ENCODE assay signal across 8 cellular contexts in genomic region chr14:63438065-63438757, GRCh38.
DNase-seq lines count a peak whose midpoint lies in the region; ATAC-seq and TF ChIP-seq lines count a peak whose summit lies in the region.

No MANE protein-coding gene starts in this region.

- H3K27me3 ChIP-seq in SK-N-SH (ENCODE audit: insufficient read depth) (no peaks in the 10 kb centered on the region), mesenchymal stem cell (ENCODE audit: control insufficient read depth in 1 of 2, insufficient read depth in 1 of 2, low read length in 2 of 2) (no peaks in the 10 kb centered on the region), thoracic aorta (replicated peaks; ENCODE audit: insufficient read depth) (no peaks in the 10 kb centered on the region)

- H2AFZ ChIP-seq in SK-N-SH (ENCODE audit: low read depth) = no peak overlapping the region
- H2AFZ ChIP-seq in mesenchymal stem cell (ENCODE audit: low read depth, low read length) = no peak overlapping the region

- H3K14ac ChIP-seq in mesenchymal stem cell (ENCODE audit: low read length in 2 of 2) = no peak overlapping the region

- peak; percentile 2; the same call in 1 of the 2 replicates for TF ChIP-seq RAD21 in SK-N-SH (IDR thresholded peaks at IDR 0.05; ENCODE audit: low read length)

- no peak overlapping the region for H4K91ac ChIP-seq in mesenchymal stem cell (ENCODE audit: low read length)

- peak overlapping the region; percentile 40 to 49 for H3K4me3 ChIP-seq in SK-N-SH (ENCODE audit: low read depth in 2 of 2, low read length in 1 of 2)
- H3K4me3 ChIP-seq in mesenchymal stem cell (ENCODE audit: insufficient read depth in 1 of 2, low read depth in 1 of 2, low read length in 2 of 2) = peak overlapping the region in 1 of 2 experiments; percentile 70
- H3K4me3 ChIP-seq in thoracic aorta = peak overlapping the region; percentile 46

- H3K9me3 ChIP-seq in SK-N-SH = no peaks in the 10 kb centered on the region
- H3K9me3 ChIP-seq in mesenchymal stem cell (ENCODE audit: control insufficient read depth, low read length) = no peaks in the 10 kb centered on the region
- H3K9me3 ChIP-seq in thoracic aorta = no peaks in the 10 kb centered on the region

- POLR2A ChIA-PET in SK-N-SH (lab: Yijun Ruan, JAX) = interaction anchor here (0.5 kb wide), 1 partner anchor 8 kb away, joined by 3 read pairs; no protein-coding TSS in a partner anchor

- H4K8ac ChIP-seq in mesenchymal stem cell (ENCODE audit: low read length) = no peak overlapping the region

- no peak overlapping the region for H2BK120ac ChIP-seq in mesenchymal stem cell (ENCODE audit: low read depth, low read length)

- TF ChIP-seq CTCF in SK-N-SH (IDR thresholded peaks at IDR 0.05) (peak; percentile 45; the same call in 1 of the 2 replicates), thoracic aorta (IDR thresholded peaks at IDR 0.05) (no peak)

- H3K9me2 ChIP-seq in SK-N-SH = no peaks in the 10 kb centered on the region

- peaks cover 46% of the 10 kb centered on the region for H4K20me1 ChIP-seq in SK-N-SH (ENCODE audit: insufficient read depth)

- in situ Hi-C loops in G401 (cut with HindIII; ENCODE audit: low sequenced_read_pairs) = no loop called here

- H3K4me1 ChIP-seq in SK-N-SH (ENCODE audit: control insufficient read depth in 1 of 2, insufficient read depth in 2 of 2, low read depth in 1 of 2, low read length in 1 of 2) (peaks cover 15 to 45% of the 10 kb centered on the region in 2 experiments; a peak in 3 of 4 replicates), mesenchymal stem cell (ENCODE audit: control insufficient read depth, insufficient read depth, low read depth, low read length) (peaks cover 6% of the 10 kb centered on the region), thoracic aorta (ENCODE audit: control insufficient read depth in 1 of 2, low read depth in 2 of 2) (peaks cover 29 to 54% of the 10 kb centered on the region in 2 donors)

- TF ChIP-seq EP300 in SK-N-SH (IDR thresholded peaks at IDR 0.05; ENCODE audit: borderline replicate concordance in 1 of 2, low read depth in 1 of 2, low read length in 1 of 2) = peak; percentile 10 to 83; a peak in 3 of 4 replicates

- ATAC-seq in HG03064 (IDR thresholded peaks at IDR 0.05; ENCODE audit: low read depth, unreplicated experiment) (peak; percentile 58), thoracic aorta (ENCODE audit: insufficient number of reproducible peaks, low FRiP score, low read depth) (no peak)

- H3K18ac ChIP-seq in mesenchymal stem cell (ENCODE audit: low read depth in 1 of 2, low read length in 2 of 2) = no peak overlapping the region

- H2AK5ac ChIP-seq in mesenchymal stem cell (ENCODE audit: low read length, severe bottlenecking) = no peak overlapping the region

- H3K23ac ChIP-seq in mesenchymal stem cell (ENCODE audit: low read length in 2 of 2) = no peak overlapping the region

- no peak overlapping the region for H2BK15ac ChIP-seq in mesenchymal stem cell (ENCODE audit: low read depth, poor library complexity, severe bottlenecking)

- H3F3A ChIP-seq in SK-N-SH (replicated peaks; ENCODE audit: insufficient read depth) = peaks cover 11% of the 10 kb centered on the region

- H3K36me3 ChIP-seq in SK-N-SH (replicated peaks in 1 of 2; ENCODE audit: control insufficient read depth in 1 of 2, insufficient read depth in 2 of 2, low read length in 1 of 2) = no peaks in the 10 kb centered on the region
- H3K36me3 ChIP-seq in mesenchymal stem cell (ENCODE audit: control insufficient read depth in 1 of 2, insufficient read depth in 2 of 2, low read depth in 1 of 2, low read length in 2 of 2) = peaks cover 4% of the 10 kb centered on the region in 2 experiments
- H3K36me3 ChIP-seq in thoracic aorta = no peaks in the 10 kb centered on the region

- H2BK5ac ChIP-seq in mesenchymal stem cell (ENCODE audit: low read depth, low read length, poor library complexity, severe bottlenecking) = no peak overlapping the region

- peaks cover 26% of the 10 kb centered on the region for H3K79me1 ChIP-seq in mesenchymal stem cell (replicated peaks; ENCODE audit: low read length, poor library complexity, severe bottlenecking)

- DNase-seq in G401 (ENCODE audit: low spot score) = peak; percentile 94
- peak; percentile 71 for DNase-seq in SK-N-SH
- DNase-seq in dedifferentiated amniotic fluid mesenchymal stem cell (ENCODE audit: extremely low spot score) = peak; percentile 80
- DNase-seq in mesenchymal stem cell = peak; percentile 81
- peak; percentile 9 for DNase-seq in thoracic aorta (ENCODE audit: low spot score)
- no peak for DNase-seq in DMS153 (lab: John Stamatoyannopoulos, UW)
- DNase-seq in NCI-H2171 (lab: John Stamatoyannopoulos, UW) = no peak

- H3K4ac ChIP-seq in mesenchymal stem cell (ENCODE audit: low read depth in 1 of 2, low read length in 2 of 2) = no peak overlapping the region

- peaks cover 95% of the 10 kb centered on the region for H3K79me2 ChIP-seq in SK-N-SH (ENCODE audit: insufficient read depth)

- H3K27ac ChIP-seq in SK-N-SH (ENCODE audit: low read depth in 2 of 2, low read length in 1 of 2) (peak overlapping the region; percentile 76 to 88), mesenchymal stem cell (ENCODE audit: low read length, poor library complexity, severe bottlenecking) (peak overlapping the region; percentile 17), thoracic aorta (peak overlapping the region; percentile 62 to 63)

- CTCF ChIA-PET in SK-N-SH (lab: Yijun Ruan, JAX) = interaction anchor here (0.8 to 1.4 kb wide), 4 partner anchors 15 to 110 kb away, joined by 3 to 4 read pairs (median 3); no protein-coding TSS in a partner anchor

- WGBS in SK-N-SH (ENCODE audit: low lambda C conversion rate) = 48% methylated on average over 1 of the region's 1 CpG
- WGBS in mesenchymal stem cell = 86% methylated on average over 1 of the region's 1 CpG

- H3K4me2 ChIP-seq in SK-N-SH (peak overlapping the region; percentile 72), mesenchymal stem cell (ENCODE audit: low read length, poor library complexity, severe bottlenecking) (no peak overlapping the region)

- H2BK12ac ChIP-seq in mesenchymal stem cell (ENCODE audit: low read length in 2 of 2) = peak overlapping the region in 1 of 2 experiments; percentile 1

- H3K9ac ChIP-seq in SK-N-SH = no peak overlapping the region; the same call in 1 of the 2 replicates
- H3K9ac ChIP-seq in mesenchymal stem cell (ENCODE audit: low read length) = peak overlapping the region; percentile 78

TF ChIP-seq in SK-N-SH, 30 proteins besides CTCF, POLR2A, EP300 and RAD21 (continues in another document):
- TF ChIP-seq RFX5 (IDR thresholded peaks at IDR 0.05; ENCODE audit: low read length) (no peak), USF2 (IDR thresholded peaks at IDR 0.05; ENCODE audit: borderline replicate concordance, low read depth, low read length) (no peak), TCF12 (IDR thresholded peaks at IDR 0.05) (peak; percentile 78), GABPA (IDR thresholded peaks at IDR 0.05; ENCODE audit: low read depth) (no peak), SMC3 (IDR thresholded peaks at IDR 0.05; ENCODE audit: low read depth, low read length) (no peak), CHD2 (IDR thresholded peaks at IDR 0.05; ENCODE audit: low read length, partially characterized antibody) (peak; percentile 71), TAF1 (IDR thresholded peaks at IDR 0.05; ENCODE audit: borderline replicate concordance, low read depth, low read length) (no peak), RCOR1 (IDR thresholded peaks at IDR 0.05; ENCODE audit: low read length) (peak; percentile 84), POLR2AphosphoS5 (IDR thresholded peaks at IDR 0.05; ENCODE audit: low read depth, low read length) (peak; percentile 65; the same call in 1 of the 2 replicates), IRF3 (IDR thresholded peaks at IDR 0.05; ENCODE audit: low read depth, low read length) (no peak), FOXJ3 (CRISPR knock-in tag; IDR thresholded peaks at IDR 0.05) (no peak), RXRA (IDR thresholded peaks at IDR 0.05; ENCODE audit: borderline replicate concordance, low read depth) (no peak; the same call in 1 of the 2 replicates), YY1 (IDR thresholded peaks at IDR 0.05; ENCODE audit: low read depth) (no peak), MEF2A (IDR thresholded peaks at IDR 0.05; ENCODE audit: borderline replicate concordance, low read depth) (no peak), MAX (IDR thresholded peaks at IDR 0.05; ENCODE audit: low read depth) (peak; percentile 41; the same call in 1 of the 2 replicates), TEAD4 (IDR thresholded peaks at IDR 0.05; ENCODE audit: borderline replicate concordance, insufficient read depth) (peak; percentile 26; the same call in 1 of the 2 replicates), PBX3 (IDR thresholded peaks at IDR 0.05) (peak; percentile 74), SIN3A (IDR thresholded peaks at IDR 0.05; ENCODE audit: borderline replicate concordance, low read depth, low read length) (no peak)

Comparison
In these comparisons a context has a peak if more than half of its experiments do, and no peak if none do; other contexts are left out.
1. DNase-seq: peak in G401 (single experiment), SK-N-SH (single experiment), dedifferentiated amniotic fluid mesenchymal stem cell (single experiment), mesenchymal stem cell (single experiment) and thoracic aorta (single experiment); none in DMS153 (single experiment) and NCI-H2171 (single experiment).
2. H3K27ac ChIP-seq: peak in every context shown above with its lines; median percentile 82 in SK-N-SH; 62 in thoracic aorta; 17 in mesenchymal stem cell.